ENCODE assay signal across 17 cellular contexts in the genomic region with DNA sequence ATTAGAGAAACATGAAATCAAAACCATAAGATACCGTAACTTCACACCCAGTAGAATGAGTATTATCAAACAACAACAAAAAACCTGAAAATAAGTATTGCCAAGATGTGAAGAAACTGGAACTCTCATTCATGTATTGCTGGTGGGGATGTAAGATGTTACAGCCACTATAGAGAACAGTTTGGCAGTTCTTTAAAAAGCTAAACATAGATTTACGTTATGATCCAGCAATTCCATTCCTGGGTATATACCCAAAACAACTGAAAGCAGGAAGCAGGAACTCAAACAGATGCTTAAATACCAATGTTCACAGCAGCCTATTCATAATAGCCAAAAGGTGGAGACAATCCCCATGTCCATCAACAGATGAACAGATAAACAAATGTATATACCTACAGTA.
"Had no signal": no experiment of that assay in that cellular context is flagged by ENCODE, and none has a peak within 500 bp of the region (broad histone marks: within the 10 kb centered on the region; RNA-seq: fewer than 3 reads in every experiment).

No MANE protein-coding gene starts in this region.

- H3K27ac ChIP-seq: suprapubic skin had no signal

- H3K9me3 ChIP-seq: breast epithelium, mucosa of descending colon, suprapubic skin had no signal

- H3K4me3 Mint-ChIP-seq: activated T-cell treated with anti-CD3 and anti-CD28 coated beads, Interleukin-2, amount 50 U/mL, for 24 hours; naive thymus-derived CD8-positive, alpha-beta T cell had no signal

- H3K36me3 ChIP-seq: breast epithelium had no signal

- H3K9me3 Mint-ChIP-seq: activated naive CD4-positive, alpha-beta T cell treated with anti-CD3 and anti-CD28 coated beads, Interleukin-2, amount 50 U/mL, for 72 hours; activated T-cell treated with anti-CD3 and anti-CD28 coated beads, Interleukin-2, amount 50 U/mL, for 24 hours; naive thymus-derived CD8-positive, alpha-beta T cell had no signal

- H3K4me3 ChIP-seq: breast epithelium, mucosa of descending colon, suprapubic skin had no signal

- DNase-seq: activated CD4-positive, CD25-positive, alpha-beta regulatory T cell; activated effector memory CD4-positive, alpha-beta T cell treated with anti-CD3 and anti-CD28 coated beads, Interleukin-2, amount 50 U/mL, for 16 hours; activated T-cell treated with anti-CD3 and anti-CD28 coated beads, Interleukin-2, amount 50 U/mL, for 24 hours; effector CD4-positive, alpha-beta T cell; hippocampal formation; kidney glomerular epithelial cell; mucosa of descending colon; naive thymus-derived CD8-positive, alpha-beta T cell; nucleus accumbens; stimulated activated CD4-positive, alpha-beta T cell treated with anti-CD3 and anti-CD28 coated beads, Interleukin-2, amount 100 ng/mL, for 48 hours; stimulated activated naive CD8-positive, alpha-beta T cell treated with anti-CD3 and anti-CD28 coated beads, Interleukin-15, Interleukin-2, amounts not matched to agents 100 U/mL and 50 U/mL, for 24 hours; T-helper 2 cell had no signal

- FAIRE-seq: endothelial cell of umbilical vein had no signal

- H3K27me3 ChIP-seq: breast epithelium, suprapubic skin had no signal

- H3K27ac Mint-ChIP-seq: activated naive CD4-positive, alpha-beta T cell treated with anti-CD3 and anti-CD28 coated beads, Interleukin-2, amount 50 U/mL, for 72 hours; activated T-cell treated with anti-CD3 and anti-CD28 coated beads, Interleukin-2, amount 50 U/mL, for 24 hours had no signal

- H3K27me3 Mint-ChIP-seq: activated T-cell treated with anti-CD3 and anti-CD28 coated beads, Interleukin-2, amount 50 U/mL, for 24 hours; naive thymus-derived CD8-positive, alpha-beta T cell; progenitor cell of endocrine pancreas had no signal
